ENCODE assay signal across 23 cellular contexts in genomic region chr2:109336296-109336695, GRCh38.
DNase-seq lines count a peak whose midpoint lies in the region; ATAC-seq and TF ChIP-seq lines count a peak whose summit lies in the region.
"Had no signal": no experiment of that assay in that cellular context is flagged by ENCODE, and none has a peak within 500 bp of the region (broad histone marks: within the 10 kb centered on the region; RNA-seq: fewer than 3 reads in every experiment).

No MANE protein-coding gene starts in this region.

- H3K27me3 Mint-ChIP-seq in activated CD4-positive, alpha-beta T cell treated with anti-CD3 and anti-CD28 coated beads, Interleukin-2, amount 10 ng/mL, durations not matched to agents 24 days and 14 days, result peaks cover 19% of the 10 kb centered on the region

- peaks cover 56% of the 10 kb centered on the region for H3K79me2 ChIP-seq in osteoblast (ENCODE audit: insufficient read depth, low read length)

- no peaks in the 10 kb centered on the region for H3K9me3 ChIP-seq in adipocyte (ENCODE audit: control insufficient read depth, low read length)
- no peaks in the 10 kb centered on the region for H3K9me3 ChIP-seq in osteoblast (ENCODE audit: low read depth, low read length)
- H3K9me3 ChIP-seq: HAP-1 had no signal

- H3K27me3 ChIP-seq in adipocyte (replicated peaks; ENCODE audit: control insufficient read depth, insufficient read depth, low read length) (no peaks in the 10 kb centered on the region), osteoblast (ENCODE audit: insufficient read depth, low read length) (no peaks in the 10 kb centered on the region)

- H3K4me3 ChIP-seq in adipocyte (ENCODE audit: low read length), result peak overlapping the region; percentile 71
- no peak overlapping the region for H3K4me3 ChIP-seq in osteoblast (ENCODE audit: insufficient read depth, low read length)
- H3K4me3 ChIP-seq: HAP-1 had no signal

- peak overlapping the region; percentile 8 for H2AFZ ChIP-seq in osteoblast (ENCODE audit: low read length)

- H3K36me3 ChIP-seq in adipocyte (ENCODE audit: control insufficient read depth, insufficient read depth, low read length, severe bottlenecking) (no peaks in the 10 kb centered on the region), osteoblast (ENCODE audit: insufficient read depth, low read length) (no peaks in the 10 kb centered on the region)
- H3K36me3 ChIP-seq: HAP-1 had no signal

- no peaks in the 10 kb centered on the region for H4K20me1 ChIP-seq in osteoblast (ENCODE audit: insufficient read depth, low read length)

- ATAC-seq in HG03354 (IDR thresholded peaks at IDR 0.05; ENCODE audit: poor library complexity, severe bottlenecking, unreplicated experiment) (peak; percentile 28), GM19397 (IDR thresholded peaks at IDR 0.05; ENCODE audit: unreplicated experiment) (no peak)
- ATAC-seq: Panc1 had no signal

- DNase-seq in activated CD4-positive, alpha-beta T cell treated with anti-CD3 and anti-CD28 coated beads, Interleukin-2, amount 10 ng/mL, durations not matched to agents 24 days and 14 days, result no peak
- DNase-seq in activated CD4-positive, alpha-beta T cell treated with anti-CD3 and anti-CD28 coated beads, Interleukin-2, amount 50 U/mL, for 48 hours, result no peak
- DNase-seq in adipocyte (ENCODE audit: low read depth), result peak; percentile 46
- no peak for DNase-seq in osteoblast (ENCODE audit: insufficient read length, low spot score, missing footprints)
- DNase-seq in SK-N-DZ (ENCODE audit: low spot score), result no peak
- no peak for DNase-seq in NCI-H1694 (lab: John Stamatoyannopoulos, UW)
- DNase-seq: activated CD8-positive, alpha-beta memory T cell treated with anti-CD3 and anti-CD28 coated beads for 24 hours; foreskin melanocyte; GF-D8; mesendoderm; NCI-H187 treated with DMSO at 0.1 percent for 48 hours; NCI-H345; nephron progenitor cell; small intestine; stimulated activated CD4-positive, alpha-beta T cell treated with anti-CD3 and anti-CD28 coated beads, Interleukin-4, amount 100 ng/mL, for 24 hours had no signal

- H3K4me1 ChIP-seq in adipocyte (ENCODE audit: control insufficient read depth, insufficient read depth, low read length), result peaks cover 36% of the 10 kb centered on the region
- peaks cover 60% of the 10 kb centered on the region for H3K4me1 ChIP-seq in osteoblast (ENCODE audit: insufficient read depth, low read length)
- H3K4me1 ChIP-seq: HAP-1 had no signal

- H3K9ac ChIP-seq in adipocyte (ENCODE audit: low read length), result peak overlapping the region; percentile 73

- no peaks in the 10 kb centered on the region for H3K36me3 Mint-ChIP-seq in activated CD4-positive, alpha-beta T cell treated with anti-CD3 and anti-CD28 coated beads, Interleukin-2, amount 10 ng/mL, durations not matched to agents 24 days and 14 days (ENCODE audit: low read depth)
- H3K36me3 Mint-ChIP-seq: activated naive CD4-positive, alpha-beta T cell treated with anti-CD3 and anti-CD28 coated beads, Interleukin-2, amount 50 U/mL, for 72 hours had no signal

- intact Hi-C loops in activated CD4-positive, alpha-beta T cell treated with anti-CD3 and anti-CD28 coated beads, Interleukin-2, amount 10 ng/mL, durations not matched to agents 24 days and 14 days (cut with micrococcal nuclease), result no loop called here

- peak overlapping the region; percentile 12 for H3K4me3 Mint-ChIP-seq in activated CD4-positive, alpha-beta T cell treated with anti-CD3 and anti-CD28 coated beads, Interleukin-2, amount 10 ng/mL, durations not matched to agents 24 days and 14 days
- H3K4me3 Mint-ChIP-seq: brain, nephron progenitor cell had no signal

- H3K4me1 Mint-ChIP-seq in activated CD4-positive, alpha-beta T cell treated with anti-CD3 and anti-CD28 coated beads, Interleukin-2, amount 10 ng/mL, durations not matched to agents 24 days and 14 days, result peaks cover 38% of the 10 kb centered on the region

- TF ChIP-seq CTCF in osteoblast (IDR thresholded peaks at IDR 0.05; ENCODE audit: extremely low read depth, low read depth, low read length), result no peak

- H3K27ac ChIP-seq in osteoblast (ENCODE audit: low read depth, low read length), result peak overlapping the region; percentile 95

- no peaks in the 10 kb centered on the region for H3K9me3 Mint-ChIP-seq in activated CD4-positive, alpha-beta T cell treated with anti-CD3 and anti-CD28 coated beads, Interleukin-2, amount 10 ng/mL, durations not matched to agents 24 days and 14 days
- H3K9me3 Mint-ChIP-seq: activated naive CD4-positive, alpha-beta T cell treated with anti-CD3 and anti-CD28 coated beads, Interleukin-2, amount 50 U/mL, for 72 hours; activated T-helper 1 cell treated with anti-CD3 and anti-CD28 coated beads, Interleukin-12 subunit alpha, Interleukin-12 subunit beta, Interleukin-2, Interleukin-4 antibody, amounts not matched to agents 30 ng/mL and 10 ng/mL and 1 ng/mL, durations not matched to agents 14 hours and 24 hours and 36 hours had no signal

- H3K4me2 ChIP-seq in osteoblast (ENCODE audit: insufficient read depth, low read length), result peak overlapping the region; percentile 87

- no peak overlapping the region for H3K27ac Mint-ChIP-seq in activated CD4-positive, alpha-beta T cell treated with anti-CD3 and anti-CD28 coated beads, Interleukin-2, amount 10 ng/mL, durations not matched to agents 24 days and 14 days
- H3K27ac Mint-ChIP-seq: activated naive CD4-positive, alpha-beta T cell treated with anti-CD3 and anti-CD28 coated beads, Interleukin-2, amount 50 U/mL, for 72 hours; activated T-helper 1 cell treated with anti-CD3 and anti-CD28 coated beads, Interleukin-12 subunit alpha, Interleukin-12 subunit beta, Interleukin-2, Interleukin-4 antibody, amounts not matched to agents 30 ng/mL and 10 ng/mL and 1 ng/mL, durations not matched to agents 14 hours and 24 hours and 36 hours; progenitor cell of endocrine pancreas had no signal
